In genomic region chr17:41417576-41418015, GRCh38 we compare ENCODE assay signal across 1 cellular context.
TF ChIP-seq lines count a peak whose summit lies in the region.

No MANE protein-coding gene starts in this region.

TF ChIP-seq in H1, 55 proteins besides CTCF, POLR2A, EP300 and RAD21:
- TF ChIP-seq E2F6 (IDR thresholded peaks at IDR 0.05) (peak; percentile 58; the same call in 1 of the 2 replicates), JUN (IDR thresholded peaks at IDR 0.05; ENCODE audit: low read depth, low read length) (no peak), MAX (IDR thresholded peaks at IDR 0.05) (peak; percentile 23; the same call in 1 of the 2 replicates), CBX5 (IDR thresholded peaks at IDR 0.05; ENCODE audit: low read depth, low read length) (no peak)
TF ChIP-seq in H1: peak in this region for 2.
